In genomic region chr1:237041461-237041794, GRCh38 we compare ENCODE assay signal across 14 cellular contexts. TPM values are rescaled to one million over a fixed set of nuclear protein-coding genes. Genes with fewer than 3 reads are reported as not detected.
DNase-seq lines count a peak whose midpoint lies in the region; ATAC-seq and TF ChIP-seq lines count a peak whose summit lies in the region.
"Had no signal": no experiment of that assay in that cellular context is flagged by ENCODE, and none has a peak within 500 bp of the region (broad histone marks: within the 10 kb centered on the region; RNA-seq: fewer than 3 reads in every experiment).

No MANE protein-coding gene starts in this region.

- no TSS peak for BruUV-seq in IMR-90 (replicated peaks; lab: Mats Ljungman, UMichigan)

- no peak overlapping the region for H2BK5ac ChIP-seq in IMR-90 (ENCODE audit: low read depth, low read length, poor library complexity, severe bottlenecking)

- in situ Hi-C loops in IMR-90 (cut with MboI; ENCODE audit: low sequenced_read_pairs): no loop called here

- intact Hi-C loops in IMR-90 (cut with micrococcal nuclease): loop anchor here (5.0 kb wide), 2 partner anchors 156 to 621 kb away; no protein-coding TSS in a partner anchor

- H3K4ac ChIP-seq in IMR-90 (ENCODE audit: low read depth, low read length): no peak overlapping the region

- H2AK5ac ChIP-seq in IMR-90 (ENCODE audit: low read depth, low read length): no peak overlapping the region

- 21% methylated on average over 3 of the region's 7 CpGs; no CpG with 5 or more reads in 1 of the 2 experiments for WGBS in IMR-90 (ENCODE audit: extremely low coverage in 2 of 2, insufficient read length in 1 of 2), 2 experiments
- 16 to 19% methylated on average over 6 to 7 of the region's 7 CpGs for WGBS in gastroesophageal sphincter (ENCODE audit: low coverage in 1 of 2), 2 donors

- H3K23ac ChIP-seq in IMR-90 (ENCODE audit: low read depth, low read length): no peak overlapping the region

- peaks cover 37% of the 10 kb centered on the region for H3K27me3 Mint-ChIP-seq in neural progenitor cell (ENCODE audit: insufficient read depth, low read depth)

- H3K27ac ChIP-seq in IMR-90 (ENCODE audit: insufficient read depth, low read length) (no peak overlapping the region), gastroesophageal sphincter (peak overlapping the region in 3 of 4 donors; percentile 89 to 91 (median 89)), neural progenitor cell (no peak overlapping the region)
- H3K27ac ChIP-seq: body of pancreas, epithelial cell of prostate had no signal

- no peak for TF ChIP-seq RAD21 in IMR-90 (IDR thresholded peaks at IDR 0.05; ENCODE audit: low read length)

- POLR2A ChIA-PET in IMR-90 (lab: Charles Lee; ENCODE audit: unreplicated experiment): no interaction called here

- H3K4me3 Mint-ChIP-seq in neural progenitor cell: peak overlapping the region; percentile 93

- H3K4me1 Mint-ChIP-seq in neural progenitor cell: peaks cover 13% of the 10 kb centered on the region

- TF ChIP-seq CTCF in IMR-90 (conservative IDR thresholded peaks at IDR 0.05; ENCODE audit: low read depth, low read length) (no peak), gastroesophageal sphincter (IDR thresholded peaks at IDR 0.05) (no peak), neural progenitor cell (IDR thresholded peaks at IDR 0.05) (no peak)

- no peaks in the 10 kb centered on the region for H4K20me1 ChIP-seq in IMR-90 (ENCODE audit: insufficient read depth, low read length)
- H4K20me1 ChIP-seq in neural progenitor cell (ENCODE audit: low read depth): peaks cover 16% of the 10 kb centered on the region

- no peaks in the 10 kb centered on the region for H3K9me1 ChIP-seq in IMR-90 (ENCODE audit: insufficient read depth, low read length)

- H3F3A ChIP-seq in neural progenitor cell (ENCODE audit: low read depth): peaks cover 10% of the 10 kb centered on the region

- peaks cover 6% of the 10 kb centered on the region; the same call in 1 of the 2 replicates for H3K27me3 ChIP-seq in IMR-90 (ENCODE audit: control insufficient read depth, insufficient read depth, low read length)
- H3K27me3 ChIP-seq in gastroesophageal sphincter: peaks cover 20% of the 10 kb centered on the region
- peaks cover 65% of the 10 kb centered on the region for H3K27me3 ChIP-seq in neural progenitor cell

- CTCF ChIA-PET in IMR-90 (lab: Yijun Ruan, JAX): no interaction called here

- H3K4me1 ChIP-seq in ES-I3 (ENCODE audit: insufficient read depth, low read length) (peaks cover 16% of the 10 kb centered on the region), IMR-90 (ENCODE audit: control insufficient read depth, insufficient read depth, low read length) (no peaks in the 10 kb centered on the region), gastroesophageal sphincter (peaks cover 0 to 50% (median 0%) of the 10 kb centered on the region in 3 donors), neural progenitor cell (peaks cover 11% of the 10 kb centered on the region)

- no peaks in the 10 kb centered on the region for H3K9me3 Mint-ChIP-seq in neural progenitor cell
- H3K9me3 Mint-ChIP-seq: T-cell had no signal

- peak overlapping the region; percentile 55; the same call in 1 of the 2 replicates for H3K9ac ChIP-seq in ES-I3 (ENCODE audit: low read depth, low read length)
- H3K9ac ChIP-seq in IMR-90 (ENCODE audit: low read depth, low read length): no peak overlapping the region
- no peak overlapping the region for H3K9ac ChIP-seq in neural progenitor cell

- TF ChIP-seq POLR2A in IMR-90 (IDR thresholded peaks at IDR 0.05; ENCODE audit: low read depth, low read length) (no peak), gastroesophageal sphincter (IDR thresholded peaks at IDR 0.05) (no peak)

- no peak overlapping the region for H4K8ac ChIP-seq in IMR-90 (ENCODE audit: low read depth in 2 of 2, low read length in 2 of 2)

- DNase-seq in IMR-90: no peak
- no peak for DNase-seq in neural progenitor cell (ENCODE audit: low spot score)
- no peak for DNase-seq in NCI-H446 treated with DMSO at 0.1 percent for 48 hours (lab: John Stamatoyannopoulos, UW)
- DNase-seq: GOT3; NCI-H2107; stimulated activated CD4-positive, alpha-beta T cell treated with anti-CD3 and anti-CD28 coated beads, Interleukin-1b, Interleukin-23, amount 100 ng/mL, for 48 hours; stimulated activated naive CD4-positive, alpha-beta T cell; T-cell had no signal

- no peaks in the 10 kb centered on the region for H3K79me1 ChIP-seq in IMR-90 (ENCODE audit: low read depth in 1 of 2, low read length in 2 of 2)

- H3K36me3 ChIP-seq in ES-I3 (ENCODE audit: insufficient read depth, low read length) (no peaks in the 10 kb centered on the region), IMR-90 (ENCODE audit: control insufficient read depth, insufficient read depth, low read length) (no peaks in the 10 kb centered on the region), gastroesophageal sphincter (no peaks in the 10 kb centered on the region), neural progenitor cell (no peaks in the 10 kb centered on the region)

- no peak overlapping the region for H2BK20ac ChIP-seq in IMR-90 (ENCODE audit: low read depth, low read length)

- H3K56ac ChIP-seq in IMR-90 (ENCODE audit: extremely low read depth, insufficient read depth, low read length): no peak overlapping the region

- no peak overlapping the region for H2AK9ac ChIP-seq in IMR-90 (replicated peaks; ENCODE audit: low read depth, low read length, poor library complexity)

- H3K18ac ChIP-seq in IMR-90 (ENCODE audit: low read depth, low read length): no peak overlapping the region

- no peak overlapping the region for H2BK120ac ChIP-seq in IMR-90 (ENCODE audit: low read depth, low read length)

- H3K9me3 ChIP-seq in ES-I3 (ENCODE audit: control insufficient read depth, insufficient read depth, low read length) (no peaks in the 10 kb centered on the region), IMR-90 (ENCODE audit: control insufficient read depth, insufficient read depth, low read length) (peaks cover 2% of the 10 kb centered on the region; the same call in 1 of the 2 replicates), gastroesophageal sphincter (no peaks in the 10 kb centered on the region), neural progenitor cell (ENCODE audit: low read depth) (no peaks in the 10 kb centered on the region)
- H3K9me3 ChIP-seq: body of pancreas had no signal

- no peak for TF ChIP-seq EP300 in gastroesophageal sphincter (IDR thresholded peaks at IDR 0.05)

- ATAC-seq in IMR-90 (ENCODE audit: low read depth): no peak
- no peak for ATAC-seq in gastroesophageal sphincter
- ATAC-seq in HG03175 (IDR thresholded peaks at IDR 0.05; ENCODE audit: unreplicated experiment): no peak
- no peak for ATAC-seq in GM21825 (IDR thresholded peaks at IDR 0.05; ENCODE audit: unreplicated experiment)
- ATAC-seq: T-cell had no signal

- H4K91ac ChIP-seq in IMR-90 (ENCODE audit: insufficient read depth, low read depth, low read length): no peak overlapping the region

- dilution Hi-C loops in IMR-90 (cut with HindIII; ENCODE audit: low sequenced_read_pairs, unreplicated experiment): no loop called here

- no peak overlapping the region for H2BK15ac ChIP-seq in IMR-90 (ENCODE audit: low read depth, low read length)

- H3K27ac Mint-ChIP-seq in neural progenitor cell: no peak overlapping the region
- H3K27ac Mint-ChIP-seq: T-cell had no signal

- H4K5ac ChIP-seq in IMR-90 (ENCODE audit: low read depth, low read length): no peak overlapping the region

- H3K79me2 ChIP-seq in neural progenitor cell (ENCODE audit: low read depth): no peaks in the 10 kb centered on the region

- H2AFZ ChIP-seq in IMR-90 (replicated peaks; ENCODE audit: low read length, poor library complexity) (no peak overlapping the region), neural progenitor cell (replicated peaks) (no peak overlapping the region)

- H3K14ac ChIP-seq in IMR-90 (replicated peaks; ENCODE audit: low read depth, low read length): no peak overlapping the region

- H3K4me2 ChIP-seq in IMR-90 (ENCODE audit: low read depth, low read length): no peak overlapping the region
- H3K4me2 ChIP-seq in neural progenitor cell: peak overlapping the region; percentile 100

- H3K36me3 Mint-ChIP-seq in neural progenitor cell: peaks cover 2% of the 10 kb centered on the region
- H3K36me3 Mint-ChIP-seq: T-cell had no signal

- H3K4me3 ChIP-seq in IMR-90 (ENCODE audit: insufficient read depth, low read depth, low read length) (no peak overlapping the region), gastroesophageal sphincter (peak overlapping the region in 1 of 2 donors; percentile 76), neural progenitor cell (peak overlapping the region; percentile 71)

TF ChIP-seq in IMR-90, 13 proteins besides CTCF, POLR2A, EP300 and RAD21:
- no peak for TF ChIP-seq MAFK (IDR thresholded peaks at IDR 0.05; ENCODE audit: low read depth, low read length)
- TF ChIP-seq CEBPB (IDR thresholded peaks at IDR 0.05; ENCODE audit: low read depth, low read length): peak; percentile 85

RNA-seq across cellular contexts. Expression of gene RYR2, which starts 0.6 kb away (rescaled TPM):
- not detected in 2 replicates for total RNA-seq in IMR-90 (2012; rRNA removed)
- not detected in 2 replicates for polyA plus RNA-seq in IMR-90 (2012; rRNA removed)
- not detected in 2 replicates for polyA plus RNA-seq in IMR-90 (2012; cell fraction: cytosol; rRNA removed)
- not detected in 2 replicates for polyA plus RNA-seq in IMR-90 (2012; cell fraction: nucleus; rRNA removed; ENCODE audit: low replicate concordance)
- total RNA-seq in gastroesophageal sphincter: 10 to 100 TPM; 27.4 to 78.8 (median 42.7) TPM
- total RNA-seq in neural progenitor cell (ENCODE audit: low replicate concordance): 0.28 and 0.90 TPM in 2 replicates

RNA-seq across cellular contexts. Expression of gene MT1HL1, which starts 37.2 kb away (rescaled TPM):
- total RNA-seq in IMR-90 (2012; rRNA removed) (not detected in 2 replicates), gastroesophageal sphincter (not detected), neural progenitor cell (ENCODE audit: low replicate concordance) (not detected in 2 replicates)
- not detected in 2 replicates for polyA plus RNA-seq in IMR-90 (2012; rRNA removed)
- polyA plus RNA-seq in IMR-90 (2012; cell fraction: cytosol; rRNA removed): not detected in 2 replicates
- not detected in 2 replicates for polyA plus RNA-seq in IMR-90 (2012; cell fraction: nucleus; rRNA removed; ENCODE audit: low replicate concordance)
- total RNA-seq: body of pancreas, T-cell had no signal

Comparison
In these comparisons a context has a peak if more than half of its experiments do, and no peak if none do; other contexts are left out.
1. H3K27ac ChIP-seq: peak in gastroesophageal sphincter (3 of 4); none in IMR-90 (single experiment) and neural progenitor cell (single experiment).
2. RNA of gene RYR2, which starts 0.6 kb away (total RNA-seq): 27.4 to 78.8 TPM in gastroesophageal sphincter; 0.28 to 0.90 TPM in neural progenitor cell and not detected in IMR-90; every median in the first group is over 10 times any median in the second.